ENCODE assay signal across 9 cellular contexts in the genomic region with DNA sequence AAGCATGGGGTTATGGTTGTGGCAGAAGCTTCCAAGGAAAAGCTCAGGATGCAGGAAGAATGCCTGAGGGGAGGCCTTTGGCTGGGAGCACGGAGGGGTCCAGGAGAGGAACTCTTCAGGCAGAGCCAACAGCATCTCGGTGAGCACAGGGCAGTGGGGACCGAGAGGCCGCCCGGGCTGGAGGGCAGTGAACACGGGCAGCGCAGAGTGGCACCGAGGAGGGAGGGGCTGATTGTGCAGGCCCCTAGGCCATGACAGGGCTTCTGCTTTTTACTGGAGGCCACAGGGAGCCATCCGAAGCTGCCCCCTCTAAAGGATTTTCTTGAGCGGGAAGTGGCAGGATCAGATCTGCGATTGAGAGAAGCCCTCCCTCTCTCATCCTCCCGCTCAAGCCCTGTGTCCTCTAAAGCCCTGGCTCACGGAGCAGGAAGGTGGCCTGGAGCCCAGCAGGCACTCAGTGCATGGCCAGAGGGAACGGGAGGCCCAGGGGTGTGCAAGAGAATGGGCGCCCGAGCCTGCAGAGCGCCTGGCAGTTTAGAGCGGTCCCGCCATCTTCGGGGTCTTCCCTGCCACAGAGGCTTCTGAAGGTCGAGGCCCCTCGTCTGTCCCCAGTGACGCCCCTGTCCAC. TPM values are rescaled to one million over a fixed set of nuclear protein-coding genes. Genes with fewer than 3 reads are reported as not detected.
A peak's percentile ranks its signal among the peaks of the same experiment; 100 is the strongest.
DNase-seq lines count a peak whose midpoint lies in the region; ATAC-seq and TF ChIP-seq lines count a peak whose summit lies in the region.
"Had no signal": no experiment of that assay in that cellular context is flagged by ENCODE, and none has a peak within 500 bp of the region (broad histone marks: within the 10 kb centered on the region; RNA-seq: fewer than 3 reads in every experiment).

No MANE protein-coding gene starts in this region.

- H3K4me3 ChIP-seq in left lung: no peak overlapping the region
- H3K4me3 ChIP-seq in thoracic aorta: peak overlapping the region; percentile 60

- H3K36me3 Mint-ChIP-seq in activated T-cell treated with anti-CD3 and anti-CD28 coated beads, Interleukin-2, amount 50 U/mL, for 72 hours (ENCODE audit: insufficient read depth in 2 of 2): no peaks in the 10 kb centered on the region
- no peaks in the 10 kb centered on the region for H3K36me3 Mint-ChIP-seq in brain

- H3K27me3 ChIP-seq in left lung: no peaks in the 10 kb centered on the region
- H3K27me3 ChIP-seq in thoracic aorta (replicated peaks; ENCODE audit: insufficient read depth): no peaks in the 10 kb centered on the region
- H3K27me3 ChIP-seq: testis had no signal

- H3K27ac ChIP-seq in left lung (peak overlapping the region in 1 of 2 donors; percentile 7), thoracic aorta (no peak overlapping the region)
- H3K27ac ChIP-seq: testis had no signal

- H3K9me3 Mint-ChIP-seq in activated T-cell treated with anti-CD3 and anti-CD28 coated beads, Interleukin-2, amount 50 U/mL, for 72 hours: no peaks in the 10 kb centered on the region
- peaks cover 0 to 3% (median 0%) of the 10 kb centered on the region in 5 experiments for H3K9me3 Mint-ChIP-seq in brain

- no peak for DNase-seq in activated T-cell treated with anti-CD3 and anti-CD28 coated beads, Interleukin-2, amount 50 U/mL, for 72 hours
- no peak for DNase-seq in activated T-cell treated with anti-CD3 and anti-CD28 coated beads for 4 hours
- peak in 1 of 2 donors; percentile 76 for DNase-seq in left lung
- DNase-seq in thoracic aorta (ENCODE audit: low spot score): no peak
- DNase-seq in DMS 273 (lab: John Stamatoyannopoulos, UW; ENCODE audit: unreplicated experiment): no peak

- peak overlapping the region; percentile 5 for H3K27ac Mint-ChIP-seq in activated T-cell treated with anti-CD3 and anti-CD28 coated beads, Interleukin-2, amount 50 U/mL, for 72 hours
- peak overlapping the region in 3 of 5 experiments; percentile 17 to 76 (median 76) for H3K27ac Mint-ChIP-seq in brain

- intact Hi-C loops in left lung (cut with DNase I): no loop called here

- H3K4me1 ChIP-seq in left lung (peaks cover 2 to 32% of the 10 kb centered on the region in 2 donors), thoracic aorta (ENCODE audit: control insufficient read depth in 1 of 2, low read depth in 2 of 2) (peaks cover 6 to 18% of the 10 kb centered on the region in 2 donors)

- no peaks in the 10 kb centered on the region for H3K9me3 ChIP-seq in left lung
- H3K9me3 ChIP-seq in thoracic aorta: no peaks in the 10 kb centered on the region
- H3K9me3 ChIP-seq: testis had no signal

- no peak for ATAC-seq in activated T-cell treated with anti-CD3 and anti-CD28 coated beads, Interleukin-2, amount 50 U/mL, for 72 hours (replicated peaks in 1 of 2)
- ATAC-seq in left lung: peak; percentile 15
- ATAC-seq in thoracic aorta (ENCODE audit: insufficient number of reproducible peaks, low FRiP score, low read depth): no peak
- ATAC-seq in GM18520 (IDR thresholded peaks at IDR 0.05; ENCODE audit: unreplicated experiment): no peak
- ATAC-seq in HG02852 (IDR thresholded peaks at IDR 0.05; ENCODE audit: unreplicated experiment): no peak

- H3K4me3 Mint-ChIP-seq in activated T-cell treated with anti-CD3 and anti-CD28 coated beads, Interleukin-2, amount 50 U/mL, for 72 hours: no peak overlapping the region
- peak overlapping the region in 2 of 5 experiments; percentile 3 to 77 for H3K4me3 Mint-ChIP-seq in brain

- no peak for TF ChIP-seq CTCF in brain (conservative IDR thresholded peaks at IDR 0.05)
- TF ChIP-seq CTCF in left lung (IDR thresholded peaks at IDR 0.05): no peak
- TF ChIP-seq CTCF in thoracic aorta (IDR thresholded peaks at IDR 0.05): no peak

- H3K36me3 ChIP-seq in left lung (no peaks in the 10 kb centered on the region), thoracic aorta (no peaks in the 10 kb centered on the region)

- H3K27me3 Mint-ChIP-seq in activated T-cell treated with anti-CD3 and anti-CD28 coated beads, Interleukin-2, amount 50 U/mL, for 72 hours (ENCODE audit: low read depth): peaks cover 33% of the 10 kb centered on the region
- H3K27me3 Mint-ChIP-seq in brain: no peaks in the 10 kb centered on the region

- H3K4me1 Mint-ChIP-seq in activated T-cell treated with anti-CD3 and anti-CD28 coated beads, Interleukin-2, amount 50 U/mL, for 72 hours (ENCODE audit: low read depth): peaks cover 58% of the 10 kb centered on the region
- peaks cover 38% of the 10 kb centered on the region for H3K4me1 Mint-ChIP-seq in brain

RNA-seq across cellular contexts. Expression of a gene that starts 20.6 kb away (rescaled TPM):
- total RNA-seq in activated T-cell treated with anti-CD3 and anti-CD28 coated beads, Interleukin-2, amount 50 U/mL, for 72 hours: 10 to 100 TPM; 23.3 to 27.2 TPM
- 22.4 TPM for polyA plus RNA-seq in brain (ENCODE audit: insufficient read depth, low read depth, low replicate concordance)
- 10 to 100 TPM; 26.2 to 26.4 TPM for total RNA-seq in left lung
- total RNA-seq in thoracic aorta: 10 to 100 TPM; 23.8 to 29.7 TPM
